ENCODE assay signal across 1 cellular context in the genomic region with DNA sequence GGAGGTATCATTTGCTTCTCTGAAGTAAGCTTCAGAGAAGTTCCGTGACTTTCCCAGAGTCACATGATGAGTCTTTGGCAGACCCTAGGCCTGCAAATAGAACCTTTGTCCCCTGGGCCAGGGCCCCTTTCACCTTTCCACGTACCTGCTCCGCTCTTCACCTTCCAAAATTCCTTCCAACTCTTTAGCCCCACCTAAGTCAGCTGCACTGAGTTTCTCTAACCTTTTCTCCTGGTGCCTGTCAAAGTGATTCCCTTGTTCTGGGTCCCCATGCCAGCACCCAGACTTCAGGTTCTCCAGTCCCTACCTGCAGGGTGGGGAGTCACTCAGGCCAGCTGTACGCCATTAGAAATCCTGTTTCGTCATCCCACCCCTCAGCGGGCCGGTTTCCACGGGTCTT.
TF ChIP-seq lines count a peak whose summit lies in the region.

No MANE protein-coding gene starts in this region.

TF ChIP-seq in HepG2, 621 proteins besides CTCF, POLR2A, EP300 and RAD21 (continued from another document):
- TF ChIP-seq, protein P1, sequence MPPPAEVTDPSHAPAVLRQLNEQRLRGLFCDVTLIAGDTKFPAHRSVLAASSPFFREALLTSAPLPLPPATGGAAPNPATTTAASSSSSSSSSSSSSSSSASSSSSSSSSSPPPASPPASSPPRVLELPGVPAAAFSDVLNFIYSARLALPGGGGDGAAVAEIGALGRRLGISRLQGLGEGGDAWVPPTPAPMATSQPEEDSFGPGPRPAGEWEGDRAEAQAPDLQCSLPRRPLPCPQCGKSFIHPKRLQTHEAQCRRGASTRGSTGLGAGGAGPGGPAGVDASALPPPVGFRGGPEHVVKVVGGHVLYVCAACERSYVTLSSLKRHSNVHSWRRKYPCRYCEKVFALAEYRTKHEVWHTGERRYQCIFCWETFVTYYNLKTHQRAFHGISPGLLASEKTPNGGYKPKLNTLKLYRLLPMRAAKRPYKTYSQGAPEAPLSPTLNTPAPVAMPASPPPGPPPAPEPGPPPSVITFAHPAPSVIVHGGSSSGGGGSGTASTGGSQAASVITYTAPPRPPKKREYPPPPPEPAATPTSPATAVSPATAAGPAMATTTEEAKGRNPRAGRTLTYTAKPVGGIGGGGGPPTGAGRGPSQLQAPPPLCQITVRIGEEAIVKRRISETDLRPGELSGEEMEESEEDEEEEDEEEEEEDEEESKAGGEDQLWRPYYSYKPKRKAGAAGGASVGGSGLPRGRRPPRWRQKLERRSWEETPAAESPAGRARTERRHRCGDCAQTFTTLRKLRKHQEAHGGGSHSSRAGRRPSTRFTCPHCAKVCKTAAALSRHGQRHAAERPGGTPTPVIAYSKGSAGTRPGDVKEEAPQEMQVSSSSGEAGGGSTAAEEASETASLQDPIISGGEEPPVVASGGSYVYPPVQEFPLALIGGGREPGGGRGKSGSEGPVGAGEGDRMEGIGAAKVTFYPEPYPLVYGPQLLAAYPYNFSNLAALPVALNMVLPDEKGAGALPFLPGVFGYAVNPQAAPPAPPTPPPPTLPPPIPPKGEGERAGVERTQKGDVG (CRISPR knock-in tag; IDR thresholded peaks at IDR 0.05; ENCODE audit: borderline replicate concordance), result no peak
- TF ChIP-seq ZNF343 (CRISPR knock-in tag; IDR thresholded peaks at IDR 0.05) (no peak), ATF1 (CRISPR knock-in tag; IDR thresholded peaks at IDR 0.05) (no peak), MYC (CRISPR knock-in tag; IDR thresholded peaks at IDR 0.05; ENCODE audit: borderline replicate concordance) (no peak), MAFF (IDR thresholded peaks at IDR 0.05; ENCODE audit: low read depth, low read length) (no peak), ZNF879 (CRISPR knock-in tag; IDR thresholded peaks at IDR 0.05) (no peak), FOXA3 (CRISPR knock-in tag; IDR thresholded peaks at IDR 0.05) (no peak), GABPB1 (CRISPR knock-in tag; IDR thresholded peaks at IDR 0.05) (no peak), RARA (CRISPR knock-in tag; IDR thresholded peaks at IDR 0.05) (no peak), ZNF432 (CRISPR knock-in tag; IDR thresholded peaks at IDR 0.05; ENCODE audit: borderline replicate concordance) (no peak), ZNF44 (CRISPR knock-in tag; IDR thresholded peaks at IDR 0.05) (no peak), RFXAP (CRISPR knock-in tag; IDR thresholded peaks at IDR 0.05; ENCODE audit: borderline replicate concordance) (no peak), ZNF75D (CRISPR knock-in tag; IDR thresholded peaks at IDR 0.05; ENCODE audit: borderline replicate concordance) (no peak)
TF ChIP-seq in HepG2: peak in this region for 0.
